ENCODE assay signal across 8 cellular contexts in genomic region chr1:161905269-161905884, GRCh38.
DNase-seq lines count a peak whose midpoint lies in the region; ATAC-seq and TF ChIP-seq lines count a peak whose summit lies in the region.

No MANE protein-coding gene starts in this region.

- no peaks in the 10 kb centered on the region for H3K9me3 ChIP-seq in MG63

- H3K4me3 ChIP-seq in astrocyte of the spinal cord (ENCODE audit: low read depth, low read length) (no peak overlapping the region), MG63 (no peak overlapping the region)

- DNase-seq in activated T-cell treated with anti-CD3 and anti-CD28 coated beads, Interleukin-2, amount 50 U/mL, for 72 hours: peak; percentile 10 to 25
- no peak for DNase-seq in activated T-cell treated with anti-CD3 and anti-CD28 coated beads, Interleukin-2, amount 50 U/mL, for 1 hour
- DNase-seq in NAMALWA (ENCODE audit: low spot score): peak; percentile 55
- DNase-seq in astrocyte of the spinal cord (ENCODE audit: low read depth, low spot score): no peak
- DNase-seq in mesothelial cell of epicardium (ENCODE audit: low spot score in 2 of 2, unreplicated experiment in 2 of 2): no peak
- DNase-seq in MG63: no peak
- no peak for DNase-seq in NK-92 (lab: John Stamatoyannopoulos, UW; ENCODE audit: unreplicated experiment)

- H3K9me3 Mint-ChIP-seq in activated T-cell treated with anti-CD3 and anti-CD28 coated beads, Interleukin-2, amount 50 U/mL, for 72 hours: no peaks in the 10 kb centered on the region
- peaks cover 3% of the 10 kb centered on the region for H3K9me3 Mint-ChIP-seq in mesothelial cell of epicardium

- H3K27me3 ChIP-seq in MG63: no peaks in the 10 kb centered on the region

- no peaks in the 10 kb centered on the region for H3K27me3 Mint-ChIP-seq in activated T-cell treated with anti-CD3 and anti-CD28 coated beads, Interleukin-2, amount 50 U/mL, for 72 hours (ENCODE audit: low read depth)
- H3K27me3 Mint-ChIP-seq in mesothelial cell of epicardium (ENCODE audit: low read depth): no peaks in the 10 kb centered on the region

- in situ Hi-C loops in astrocyte of the spinal cord (cut with HindIII; ENCODE audit: low sequenced_read_pairs): no loop called here

- no peaks in the 10 kb centered on the region for H3K36me3 ChIP-seq in MG63

- H3K36me3 Mint-ChIP-seq in activated T-cell treated with anti-CD3 and anti-CD28 coated beads, Interleukin-2, amount 50 U/mL, for 72 hours (ENCODE audit: insufficient read depth in 2 of 2): peaks cover 0 to 1% of the 10 kb centered on the region in 2 donors
- peaks cover 3% of the 10 kb centered on the region for H3K36me3 Mint-ChIP-seq in mesothelial cell of epicardium

- peak; percentile 38 for TF ChIP-seq CTCF in astrocyte of the spinal cord (IDR thresholded peaks at IDR 0.05; ENCODE audit: low read depth, low read length)
- peak; percentile 46 for TF ChIP-seq CTCF in mesothelial cell of epicardium (IDR thresholded peaks at IDR 0.05; ENCODE audit: unreplicated experiment)

- peak overlapping the region; percentile 14 for H3K27ac Mint-ChIP-seq in activated T-cell treated with anti-CD3 and anti-CD28 coated beads, Interleukin-2, amount 50 U/mL, for 72 hours
- no peak overlapping the region for H3K27ac Mint-ChIP-seq in mesothelial cell of epicardium

- peaks cover 23% of the 10 kb centered on the region for H3K4me1 Mint-ChIP-seq in activated T-cell treated with anti-CD3 and anti-CD28 coated beads, Interleukin-2, amount 50 U/mL, for 72 hours (ENCODE audit: low read depth)
- H3K4me1 Mint-ChIP-seq in mesothelial cell of epicardium: peaks cover 8% of the 10 kb centered on the region

- no peak overlapping the region for H3K4me3 Mint-ChIP-seq in activated T-cell treated with anti-CD3 and anti-CD28 coated beads, Interleukin-2, amount 50 U/mL, for 72 hours
- H3K4me3 Mint-ChIP-seq in mesothelial cell of epicardium: no peak overlapping the region

- peak; percentile 53 to 61 for ATAC-seq in activated T-cell treated with anti-CD3 and anti-CD28 coated beads, Interleukin-2, amount 50 U/mL, for 72 hours (replicated peaks in 1 of 2)
- ATAC-seq in HG03045 (IDR thresholded peaks at IDR 0.05; ENCODE audit: unreplicated experiment): no peak

Comparison
In these comparisons a context has a peak if more than half of its experiments do, and no peak if none do; other contexts are left out.
1. DNase-seq: peak in activated T-cell treated with anti-CD3 and anti-CD28 coated beads, Interleukin-2, amount 50 U/mL, for 72 hours (2 of 2) and NAMALWA (single experiment); none in activated T-cell treated with anti-CD3 and anti-CD28 coated beads, Interleukin-2, amount 50 U/mL, for 1 hour (single experiment), astrocyte of the spinal cord (single experiment), mesothelial cell of epicardium (0 of 2), MG63 (single experiment) and NK-92 (single experiment).